In genomic region chr12:47773858-47774580, GRCh38 we compare ENCODE assay signal across 8 cellular contexts. TPM values are rescaled to one million over a fixed set of nuclear protein-coding genes. Genes with fewer than 3 reads are reported as not detected.
DNase-seq lines count a peak whose midpoint lies in the region; TF ChIP-seq lines count a peak whose summit lies in the region.

No MANE protein-coding gene starts in this region.

- no peaks in the 10 kb centered on the region for H3K9me3 ChIP-seq in HUES64 (ENCODE audit: insufficient read depth, low read depth, low read length)
- no peaks in the 10 kb centered on the region for H3K9me3 ChIP-seq in mammary epithelial cell (replicated peaks; ENCODE audit: insufficient read depth, low read length)
- H3K9me3 ChIP-seq in mesodermal cell (ENCODE audit: control insufficient read depth, low read length): no peaks in the 10 kb centered on the region
- H3K9me3 ChIP-seq in uterus: no peaks in the 10 kb centered on the region

- H3K36me3 ChIP-seq in HUES64 (ENCODE audit: insufficient read depth, low read length) (no peaks in the 10 kb centered on the region), mammary epithelial cell (ENCODE audit: insufficient read depth, low read length) (no peaks in the 10 kb centered on the region), mesodermal cell (ENCODE audit: control insufficient read depth, insufficient read depth, low read length) (no peaks in the 10 kb centered on the region), uterus (no peaks in the 10 kb centered on the region)

- H3K4me3 ChIP-seq in HUES64 (ENCODE audit: low read length) (peak overlapping the region; percentile 68), mammary epithelial cell (replicated peaks in 1 of 3; ENCODE audit: insufficient read depth in 1 of 3, low read depth in 2 of 3, low read length in 3 of 3) (peak overlapping the region; percentile 52 to 72 (median 64)), mesodermal cell (ENCODE audit: extremely low read depth, insufficient read depth, low read length, poor library complexity, severe bottlenecking) (peak overlapping the region; percentile 60), uterus (peak overlapping the region; percentile 43 to 99)

- no TSS peak for BruUV-seq in mammary epithelial cell (replicated peaks; lab: Mats Ljungman, UMichigan)

- H3K4me1 ChIP-seq in HUES64 (ENCODE audit: insufficient read depth, low read length) (peaks cover 15% of the 10 kb centered on the region), mammary epithelial cell (ENCODE audit: insufficient read depth, low read length) (peaks cover 54% of the 10 kb centered on the region), mesodermal cell (ENCODE audit: control insufficient read depth, insufficient read depth, low read length, poor library complexity, severe bottlenecking) (peaks cover 44% of the 10 kb centered on the region), uterus (peaks cover 0 to 5% of the 10 kb centered on the region in 2 donors)

- no peaks in the 10 kb centered on the region for H4K20me1 ChIP-seq in mammary epithelial cell (ENCODE audit: insufficient read depth, low read length)

- peak overlapping the region; percentile 92 for H3K4me2 ChIP-seq in mammary epithelial cell (ENCODE audit: insufficient read depth, low read depth, low read length)

- no peak for DNase-seq in mammary epithelial cell
- no peak for DNase-seq in uterus
- no peak for DNase-seq in CD1c-positive myeloid dendritic cell (ENCODE audit: extremely low spot score)
- DNase-seq in COR-L47 (lab: John Stamatoyannopoulos, UW): no peak
- no peak for DNase-seq in islet precursor cell

- in situ Hi-C loops in mammary epithelial cell (cut with MboI; ENCODE audit: low sequenced_read_pairs in 2 of 2): no loop called here

- dilution Hi-C loops in mammary epithelial cell (cut with HindIII; ENCODE audit: low sequenced_read_pairs): no loop called here

- peaks cover 9% of the 10 kb centered on the region for H3K79me2 ChIP-seq in mammary epithelial cell (ENCODE audit: insufficient read depth, low read length)

- peak overlapping the region; percentile 63; the same call in 1 of the 2 replicates for H3K9ac ChIP-seq in HUES64 (ENCODE audit: low read depth, low read length)
- H3K9ac ChIP-seq in mammary epithelial cell (ENCODE audit: insufficient read depth, low read length): peak overlapping the region; percentile 33

- H3K27ac ChIP-seq in 22Rv1 (peak overlapping the region; percentile 56), HUES64 (ENCODE audit: low read depth, low read length) (no peak overlapping the region), mammary epithelial cell (ENCODE audit: insufficient read depth, low read depth, low read length) (no peak overlapping the region), mesodermal cell (ENCODE audit: low read depth, low read length, severe bottlenecking) (no peak overlapping the region), uterus (peak overlapping the region; percentile 69 to 87)

- H3K27me3 ChIP-seq in HUES64 (ENCODE audit: insufficient read depth, low read length) (peaks cover 13% of the 10 kb centered on the region), mammary epithelial cell (ENCODE audit: insufficient read depth, low read length) (no peaks in the 10 kb centered on the region), uterus (no peaks in the 10 kb centered on the region)

- peak overlapping the region; percentile 80 for H2AFZ ChIP-seq in mammary epithelial cell (ENCODE audit: low read depth, low read length)

- CTCF ChIA-PET in mammary epithelial cell (lab: Charles Lee; ENCODE audit: low non-redundant PET): no interaction called here

- WGBS in HUES64: 67% methylated on average over 9 of the region's 14 CpGs
- 74% methylated on average over 13 of the region's 14 CpGs for WGBS in mammary epithelial cell (ENCODE audit: low coverage, missing lambda C conversion rate)
- WGBS in mesodermal cell (ENCODE audit: insufficient coverage in 2 of 2), 2 experiments: 63% methylated on average over 3 of the region's 14 CpGs; no CpG with 5 or more reads in 1 of the 2 experiments

- no peak for TF ChIP-seq POLR2A in uterus (IDR thresholded peaks at IDR 0.05)

- TF ChIP-seq CTCF in 22Rv1 (IDR thresholded peaks at IDR 0.05) (no peak), mammary epithelial cell (conservative IDR thresholded peaks at IDR 0.05 in 1 of 2, IDR thresholded peaks at IDR 0.05 in 1 of 2; ENCODE audit: extremely low read depth in 1 of 2, insufficient read depth in 1 of 2, low read depth in 1 of 2, low read length in 2 of 2) (no peak), uterus (IDR thresholded peaks at IDR 0.05) (no peak)

- intact Hi-C loops in mammary epithelial cell (cut with micrococcal nuclease) (loop anchor here (10.0 kb wide), 1 partner anchor 391 kb away; no protein-coding TSS in a partner anchor), uterus (cut with DNase I; ENCODE audit: low total_unique reads) (no loop called here)

RNA-seq across cellular contexts. Expression of gene SLC48A1, which starts 1.0 kb away (rescaled TPM):
- 4.9 TPM for polyA plus RNA-seq in HUES64 (2013, experiment 1 of 2)
- polyA plus RNA-seq in HUES64 (2013, experiment 2 of 2): 9.6 TPM
- 10 to 100 TPM; 22.0 to 29.3 TPM for total RNA-seq in mammary epithelial cell
- polyA plus RNA-seq in mammary epithelial cell: 11.8 TPM
- 22.0 TPM for polyA minus RNA-seq in mammary epithelial cell
- polyA plus RNA-seq in mesodermal cell (2013, experiment 1 of 2): 13.9 TPM
- polyA plus RNA-seq in mesodermal cell (2013, experiment 2 of 2): 14.5 TPM
- total RNA-seq in uterus: 10 to 100 TPM in 3 of 4 donors, 1 to 10 TPM in 1; 1.3 to 50.5 (median 15.4) TPM

RNA-seq across cellular contexts. Expression of gene RAPGEF3, which starts 15.3 kb away (rescaled TPM):
- polyA plus RNA-seq in HUES64 (2013, experiment 1 of 2): 3.1 TPM
- 4.4 TPM for polyA plus RNA-seq in HUES64 (2013, experiment 2 of 2)
- total RNA-seq in mammary epithelial cell (10 to 100 TPM in 1 of 2 donors, 1 to 10 TPM in 1; 9.7 to 41.0 TPM), uterus (100 to 1,000 TPM in 1 of 4 donors, 10 to 100 TPM in 3; 13.5 to 105 (median 48.7) TPM)
- polyA plus RNA-seq in mammary epithelial cell: 6.2 TPM
- 10.0 TPM for polyA minus RNA-seq in mammary epithelial cell
- 17.1 TPM for polyA plus RNA-seq in mesodermal cell (2013, experiment 1 of 2)
- polyA plus RNA-seq in mesodermal cell (2013, experiment 2 of 2): 11.3 TPM

RNA-seq across cellular contexts. Expression of gene HDAC7, which starts 45.7 kb away (rescaled TPM):
- polyA plus RNA-seq in HUES64 (2013, experiment 1 of 2): 47.8 TPM
- polyA plus RNA-seq in HUES64 (2013, experiment 2 of 2): 52.9 TPM
- total RNA-seq in mammary epithelial cell: 10 to 100 TPM; 17.7 to 72.1 TPM
- polyA plus RNA-seq in mammary epithelial cell: 30.5 TPM
- polyA minus RNA-seq in mammary epithelial cell: 96.1 TPM
- polyA plus RNA-seq in mesodermal cell (2013, experiment 1 of 2): 118 TPM
- polyA plus RNA-seq in mesodermal cell (2013, experiment 2 of 2): 98.0 TPM
- total RNA-seq in uterus: 100 to 1,000 TPM in 1 of 4 donors, 10 to 100 TPM in 3; 33.0 to 191 (median 42.5) TPM

RNA-seq across cellular contexts. Expression of gene ENDOU, which starts 48.7 kb away (rescaled TPM):
- polyA plus RNA-seq in HUES64 (2013, experiment 1 of 2): not detected
- polyA plus RNA-seq in HUES64 (2013, experiment 2 of 2): not detected
- not detected for total RNA-seq in mammary epithelial cell
- not detected for polyA plus RNA-seq in mammary epithelial cell
- polyA minus RNA-seq in mammary epithelial cell: not detected
- 0.26 TPM for polyA plus RNA-seq in mesodermal cell (2013, experiment 1 of 2)
- not detected for polyA plus RNA-seq in mesodermal cell (2013, experiment 2 of 2)
- total RNA-seq in uterus: under 1 TPM in 2 of 4 donors, not detected in 2; 0.28 to 0.64 TPM

Comparison
In these comparisons a context has a peak if more than half of its experiments do, and no peak if none do; other contexts are left out.
1. H3K27ac ChIP-seq: peak in 22Rv1 (single experiment) and uterus (2 of 2); none in HUES64 (single experiment), mammary epithelial cell (single experiment) and mesodermal cell (single experiment).
2. Peak in every context shown above with its lines, with median percentiles within 50 percentile points of each other: H3K4me3 ChIP-seq.